ENCODE assay signal across 8 cellular contexts in the genomic region with DNA sequence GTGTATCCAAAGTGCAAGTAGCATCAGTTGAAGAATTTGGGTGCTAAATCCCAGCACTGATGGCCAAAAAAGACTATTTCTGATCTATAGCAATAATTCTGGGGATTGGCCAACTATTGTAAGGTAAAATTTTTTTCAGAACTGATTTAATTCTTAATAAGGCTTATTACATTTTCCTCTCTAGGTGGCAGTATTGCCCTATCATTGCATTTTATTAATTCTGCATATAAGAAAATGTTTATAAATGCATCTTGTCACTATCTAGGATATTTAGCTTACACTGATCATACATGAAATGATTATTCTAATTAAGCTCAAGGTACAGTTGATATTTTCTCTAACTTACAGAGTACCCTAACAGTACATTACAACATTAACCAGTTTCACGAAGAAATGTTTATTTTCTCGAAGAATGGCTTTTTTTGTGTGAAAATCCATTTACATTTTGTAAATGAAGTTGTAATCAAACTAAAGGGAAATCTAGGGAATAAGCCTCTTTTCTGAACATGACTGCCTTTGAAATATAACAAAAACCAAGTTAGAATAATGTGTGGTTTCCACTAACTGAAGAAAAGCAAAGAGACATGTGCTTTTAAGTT. TPM values are rescaled to one million over a fixed set of nuclear protein-coding genes. Genes with fewer than 3 reads are reported as not detected.
DNase-seq lines count a peak whose midpoint lies in the region; ATAC-seq, FAIRE-seq and TF ChIP-seq lines count a peak whose summit lies in the region.

No MANE protein-coding gene starts in this region.

- peak; percentile 10 to 33 for DNase-seq in A549 (ENCODE audit: low read depth in 1 of 2, low spot score in 1 of 2)
- DNase-seq in GM13976 (ENCODE audit: low spot score): peak; percentile 55
- DNase-seq in NCI-H774 (lab: John Stamatoyannopoulos, UW): peak; percentile 11
- DNase-seq in endothelial cell (ENCODE audit: low spot score): no peak
- no peak for DNase-seq in progenitor cell of endocrine pancreas (ENCODE audit: low spot score, unreplicated experiment)
- DNase-seq in activated CD4-positive, alpha-beta memory T cell treated with anti-CD3 and anti-CD28 coated beads, Interleukin-2, amount 10 ng/mL, durations not matched to agents 7 days and 5 days: no peak
- no peak for DNase-seq in mucosa of gallbladder (ENCODE audit: low spot score)

- H3K36me3 Mint-ChIP-seq in endothelial cell (ENCODE audit: low read depth, unreplicated experiment): no peaks in the 10 kb centered on the region
- peaks cover 11% of the 10 kb centered on the region for H3K36me3 Mint-ChIP-seq in progenitor cell of endocrine pancreas (ENCODE audit: insufficient read depth)
- no peaks in the 10 kb centered on the region for H3K36me3 Mint-ChIP-seq in activated CD4-positive, alpha-beta memory T cell treated with anti-CD3 and anti-CD28 coated beads, Interleukin-2, amount 10 ng/mL, durations not matched to agents 7 days and 5 days (ENCODE audit: low read depth)

- H3K4me1 Mint-ChIP-seq in endothelial cell (ENCODE audit: unreplicated experiment) (peaks cover 3% of the 10 kb centered on the region), progenitor cell of endocrine pancreas (ENCODE audit: low read depth) (no peaks in the 10 kb centered on the region)
- H3K4me1 Mint-ChIP-seq in activated CD4-positive, alpha-beta memory T cell treated with anti-CD3 and anti-CD28 coated beads, Interleukin-2, amount 10 ng/mL, durations not matched to agents 7 days and 5 days: no peaks in the 10 kb centered on the region

- in situ Hi-C loops in GM13976 (cut with MboI; ENCODE audit: low sequenced_read_pairs, unreplicated experiment): loop anchor here (25.0 kb wide), 3 partner anchors 341 to 941 kb away; no protein-coding TSS in a partner anchor

- ATAC-seq in A549 (no peak), HG03097 (IDR thresholded peaks at IDR 0.05; ENCODE audit: low FRiP score, unreplicated experiment) (no peak)

- TF ChIP-seq CTCF in A549 (IDR thresholded peaks at IDR 0.05) (peak; percentile 61), GM13976 (IDR thresholded peaks at IDR 0.05; ENCODE audit: borderline replicate concordance, control extremely low read depth, extremely low read depth, insufficient read depth, missing control alignments) (no peak), endothelial cell (IDR thresholded peaks at IDR 0.05; ENCODE audit: unreplicated experiment) (peak; percentile 64), progenitor cell of endocrine pancreas (IDR thresholded peaks at IDR 0.05; ENCODE audit: unreplicated experiment) (peak; percentile 71)

- CTCF ChIA-PET in A549 (lab: Yijun Ruan, JAX): interaction anchor here (0.6 to 1.8 kb wide), 12 partner anchors 9 to 940 kb away, joined by 3 to 5 read pairs (median 3); no protein-coding TSS in a partner anchor
- CTCF ChIA-PET in activated CD4-positive, alpha-beta memory T cell treated with anti-CD3 and anti-CD28 coated beads, Interleukin-2, amount 10 ng/mL, durations not matched to agents 7 days and 5 days (lab: Charles Lee): interaction anchor here (0.9 to 3.2 kb wide), 4 partner anchors 10 to 334 kb away, joined by 3 to 13 read pairs (median 4); no protein-coding TSS in a partner anchor

- POLR2A ChIA-PET in A549 (lab: Yijun Ruan, JAX): no interaction called here
- POLR2A ChIA-PET in activated CD4-positive, alpha-beta memory T cell treated with anti-CD3 and anti-CD28 coated beads, Interleukin-2, amount 10 ng/mL, durations not matched to agents 7 days and 5 days (lab: Charles Lee): no interaction called here

- H3K9me3 ChIP-seq in A549: peaks cover 5% of the 10 kb centered on the region; the same call in 1 of the 3 replicates

- H3K4me3 Mint-ChIP-seq in endothelial cell (ENCODE audit: unreplicated experiment) (no peak overlapping the region), progenitor cell of endocrine pancreas (ENCODE audit: low read depth) (no peak overlapping the region)
- H3K4me3 Mint-ChIP-seq in activated CD4-positive, alpha-beta memory T cell treated with anti-CD3 and anti-CD28 coated beads, Interleukin-2, amount 10 ng/mL, durations not matched to agents 7 days and 5 days: no peak overlapping the region

- no peak for TF ChIP-seq POLR2A in A549 (IDR thresholded peaks at IDR 0.05; ENCODE audit: low read length)

- H3K27ac Mint-ChIP-seq in endothelial cell (ENCODE audit: unreplicated experiment): no peak overlapping the region
- H3K27ac Mint-ChIP-seq in progenitor cell of endocrine pancreas: no peak overlapping the region
- H3K27ac Mint-ChIP-seq in activated CD4-positive, alpha-beta memory T cell treated with anti-CD3 and anti-CD28 coated beads, Interleukin-2, amount 10 ng/mL, durations not matched to agents 7 days and 5 days: no peak overlapping the region

- H3K27ac ChIP-seq in A549: no peak overlapping the region

- peak overlapping the region; percentile 32; the same call in 1 of the 3 replicates for H3K4me2 ChIP-seq in A549

- H3K4me3 ChIP-seq in A549: no peak overlapping the region

- TF ChIP-seq RAD21 in A549 (conservative IDR thresholded peaks at IDR 0.05 in 1 of 2, IDR thresholded peaks at IDR 0.05 in 1 of 2): peak; percentile 75 to 77

- H3K9me3 Mint-ChIP-seq in endothelial cell (ENCODE audit: unreplicated experiment): no peaks in the 10 kb centered on the region
- peaks cover 4% of the 10 kb centered on the region for H3K9me3 Mint-ChIP-seq in progenitor cell of endocrine pancreas (ENCODE audit: low read depth)
- H3K9me3 Mint-ChIP-seq in activated CD4-positive, alpha-beta memory T cell treated with anti-CD3 and anti-CD28 coated beads, Interleukin-2, amount 10 ng/mL, durations not matched to agents 7 days and 5 days: no peaks in the 10 kb centered on the region

- H3K27me3 Mint-ChIP-seq in endothelial cell (ENCODE audit: unreplicated experiment) (peaks cover 1% of the 10 kb centered on the region), progenitor cell of endocrine pancreas (no peaks in the 10 kb centered on the region)
- no peaks in the 10 kb centered on the region for H3K27me3 Mint-ChIP-seq in activated CD4-positive, alpha-beta memory T cell treated with anti-CD3 and anti-CD28 coated beads, Interleukin-2, amount 10 ng/mL, durations not matched to agents 7 days and 5 days

- no peak for FAIRE-seq in A549 (lab: Jason Lieb, UNC)

- TF ChIP-seq EP300 in A549 (IDR thresholded peaks at IDR 0.05): no peak

- WGBS in A549 (ENCODE audit: missing lambda C conversion rate): 3% methylated on average over 2 of the region's 2 CpGs

- H3K4me1 ChIP-seq in A549: no peaks in the 10 kb centered on the region

TF ChIP-seq in A549, 52 proteins besides CTCF, POLR2A, EP300 and RAD21:
- TF ChIP-seq SMC3 (IDR thresholded peaks at IDR 0.05) (peak; percentile 51; the same call in 2 of the 3 replicates), EHF (CRISPR knock-in tag; IDR thresholded peaks at IDR 0.05) (no peak), CEBPB (IDR thresholded peaks at IDR 0.05) (no peak), ZSCAN20 (CRISPR knock-in tag; IDR thresholded peaks at IDR 0.05) (no peak)

RNA-seq across cellular contexts. Expression of a gene that starts 11.0 kb away (rescaled TPM):
- under 0.01 TPM in 2 replicates for polyA plus RNA-seq in A549 (2011; rRNA removed)
- polyA plus RNA-seq in A549 (2012; cell fraction: cytosol; rRNA removed): not detected in 2 replicates
- not detected in 2 replicates for polyA plus RNA-seq in A549 (2012; cell fraction: nucleus; rRNA removed)
- polyA plus RNA-seq in A549 (2017; fragmentation: RNase III; extraction: RNeasy Plus Mini Kit Qiagen cat#74134 plus additional on column Dnase treatment): not detected in 3 replicates
- under 0.01 TPM in 2 replicates for polyA minus RNA-seq in A549 (2011; rRNA and poly(A)+ RNA removed)
- 3.8 TPM for total RNA-seq in endothelial cell (ENCODE audit: unreplicated experiment)
- total RNA-seq in progenitor cell of endocrine pancreas: 12.2 and 17.3 TPM in 2 replicates
- 1 to 10 TPM; 2.1 to 2.3 TPM for total RNA-seq in activated CD4-positive, alpha-beta memory T cell treated with anti-CD3 and anti-CD28 coated beads, Interleukin-2, amount 10 ng/mL, durations not matched to agents 7 days and 5 days
- total RNA-seq in mucosa of gallbladder: 92.5 TPM

Comparison
In these comparisons a context has a peak if more than half of its experiments do, and no peak if none do; other contexts are left out.
1. DNase-seq: peak in A549 (2 of 2), GM13976 (single experiment) and NCI-H774 (single experiment); none in endothelial cell (single experiment), progenitor cell of endocrine pancreas (single experiment), activated CD4-positive, alpha-beta memory T cell treated with anti-CD3 and anti-CD28 coated beads, Interleukin-2, amount 10 ng/mL, durations not matched to agents 7 days and 5 days (single experiment) and mucosa of gallbladder (single experiment).